18 cellular contexts compared by ENCODE assay signal in the genomic region with DNA sequence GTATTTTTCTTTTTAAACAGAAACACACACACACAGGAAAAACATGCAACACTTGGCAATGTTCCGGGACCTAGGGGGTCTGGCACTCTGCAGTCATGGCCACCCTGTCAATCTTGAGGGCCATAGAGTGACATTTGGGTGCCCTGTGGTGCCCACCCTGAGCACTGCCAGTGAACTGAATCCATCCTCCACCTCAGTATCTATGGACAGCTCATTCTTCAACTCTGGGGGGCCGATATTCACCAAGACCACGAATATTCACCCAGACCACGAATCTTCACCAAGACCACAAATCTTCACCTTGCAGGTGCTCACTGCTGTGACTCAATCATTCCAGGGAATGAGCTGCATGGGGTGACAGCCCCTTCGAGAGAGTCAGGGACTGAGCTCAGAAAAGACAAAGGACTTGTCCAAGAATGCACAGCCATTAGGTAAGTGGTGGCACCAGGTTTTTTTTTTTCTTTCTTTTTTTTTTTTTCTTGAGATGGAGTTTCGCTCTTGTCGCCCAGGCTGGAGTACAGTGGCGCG.
"Had no signal": no experiment of that assay in that cellular context is flagged by ENCODE, and none has a peak within 500 bp of the region (broad histone marks: within the 10 kb centered on the region; RNA-seq: fewer than 3 reads in every experiment).

No MANE protein-coding gene starts in this region.

- ATAC-seq: activated CD4-positive, CD25-positive, alpha-beta regulatory T cell treated with anti-CD3 and anti-CD28 coated beads, Interleukin-2, amount 50 U/mL, for 24 hours; left lobe of liver; right cardiac atrium had no signal

- DNase-seq: anterior cingulate cortex; caudate nucleus; dorsolateral prefrontal cortex; endodermal cell; foreskin fibroblast; nucleus accumbens; stimulated activated CD4-positive, alpha-beta T cell treated with anti-CD3 and anti-CD28 coated beads, Interleukin-2, amount 100 ng/mL, for 24 hours; T1000; thyroid gland had no signal

- H3K36me3 Mint-ChIP-seq: brain, mesothelial cell of epicardium had no signal

- H3K4me1 Mint-ChIP-seq: endodermal cell had no signal

- H3K4me3 Mint-ChIP-seq: brain, endodermal cell, mesothelial cell of epicardium, nephron had no signal

- H3K27ac Mint-ChIP-seq: brain, endodermal cell, mesothelial cell of epicardium had no signal

- H3K27ac ChIP-seq: dorsolateral prefrontal cortex, epithelial cell of prostate, hepatocyte, prostate gland, thyroid gland had no signal

- H3K9me3 Mint-ChIP-seq: endodermal cell, mesothelial cell of epicardium, nephron had no signal
